ENCODE assay signal across 13 cellular contexts in genomic region chr10:79391231-79392019, GRCh38. TPM values are rescaled to one million over a fixed set of nuclear protein-coding genes. Genes with fewer than 3 reads are reported as not detected.
A peak's percentile ranks its signal among the peaks of the same experiment; 100 is the strongest.
DNase-seq lines count a peak whose midpoint lies in the region; ATAC-seq, FAIRE-seq and TF ChIP-seq lines count a peak whose summit lies in the region.
"Had no signal": no experiment of that assay in that cellular context is flagged by ENCODE, and none has a peak within 500 bp of the region (broad histone marks: within the 10 kb centered on the region; RNA-seq: fewer than 3 reads in every experiment).

No MANE protein-coding gene starts in this region.

- H3K14ac ChIP-seq in neuronal stem cell (ENCODE audit: low read length) = no peak overlapping the region

- H3K27me3 ChIP-seq in esophagus squamous epithelium (no peaks in the 10 kb centered on the region), neuronal stem cell (ENCODE audit: control insufficient read depth in 3 of 3, insufficient read depth in 3 of 3, low read depth in 1 of 3, low read length in 3 of 3) (no peaks in the 10 kb centered on the region)

- H3K36me3 ChIP-seq in esophagus squamous epithelium (peaks cover 0 to 24% (median 0%) of the 10 kb centered on the region in 3 donors), neuronal stem cell (replicated peaks in 1 of 2; ENCODE audit: control insufficient read depth in 2 of 2, insufficient read depth in 2 of 2, low read length in 2 of 2) (no peaks in the 10 kb centered on the region)

- CTCF ChIA-PET in activated naive CD4-positive, alpha-beta T cell treated with anti-CD3 and anti-CD28 coated beads, Interleukin-2, amount 10 ng/mL, durations not matched to agents 7 days and 5 days (lab: Charles Lee) = interaction anchor here (0.6 to 4.7 kb wide), 5 partner anchors 18 to 77 kb away, joined by 3 to 32 read pairs (median 3); no protein-coding TSS in a partner anchor
- CTCF ChIA-PET in activated naive CD4-positive, alpha-beta T cell treated with anti-CD3 and anti-CD28 coated beads for 36 hours (lab: Charles Lee) = interaction anchor here (0.6 to 1.2 kb wide), 3 partner anchors 8 to 77 kb away, joined by 3 to 4 read pairs (median 3); no protein-coding TSS in a partner anchor

- no peaks in the 10 kb centered on the region for H3K9me3 ChIP-seq in esophagus squamous epithelium
- no peaks in the 10 kb centered on the region for H3K9me3 ChIP-seq in neuronal stem cell (replicated peaks in 1 of 2; ENCODE audit: control insufficient read depth in 2 of 2, insufficient read depth in 1 of 2, low read depth in 1 of 2, low read length in 2 of 2)

- no peaks in the 10 kb centered on the region for H3K9me3 Mint-ChIP-seq in activated naive CD4-positive, alpha-beta T cell treated with anti-CD3 and anti-CD28 coated beads, Interleukin-2, amount 10 ng/mL, durations not matched to agents 7 days and 5 days
- no peaks in the 10 kb centered on the region for H3K9me3 Mint-ChIP-seq in activated naive CD4-positive, alpha-beta T cell treated with anti-CD3 and anti-CD28 coated beads for 36 hours
- H3K9me3 Mint-ChIP-seq in natural killer cell treated with Interleukin-12 subunit alpha and Interleukin-12 subunit beta and Interleukin-15 and Interleukin-18, amount 100 ng/mL, for 72 hours = no peaks in the 10 kb centered on the region
- H3K9me3 Mint-ChIP-seq: activated naive CD4-positive, alpha-beta T cell treated with anti-CD3 and anti-CD28 coated beads, Interleukin-2, amount 50 U/mL, for 72 hours had no signal

- H2AK5ac ChIP-seq in neuronal stem cell (ENCODE audit: low read depth, low read length) = peak overlapping the region; percentile 70

- H3K9ac ChIP-seq in neuronal stem cell (ENCODE audit: low read depth, low read length, poor library complexity) = peak overlapping the region; percentile 66

- H3K4me1 ChIP-seq in esophagus squamous epithelium (peaks cover 3 to 46% (median 9%) of the 10 kb centered on the region in 3 donors), neuronal stem cell (ENCODE audit: control insufficient read depth in 2 of 2, insufficient read depth in 1 of 2, low read depth in 1 of 2, low read length in 2 of 2) (no peaks in the 10 kb centered on the region)

- H3K18ac ChIP-seq in neuronal stem cell (ENCODE audit: low read length) = peak overlapping the region; percentile 52

- no peak overlapping the region for H2BK12ac ChIP-seq in neuronal stem cell (ENCODE audit: low read length)

- H3K4me2 ChIP-seq in neuronal stem cell (ENCODE audit: insufficient read depth, low read length, poor library complexity, severe bottlenecking) = no peak overlapping the region

- H3K4me3 Mint-ChIP-seq in activated naive CD4-positive, alpha-beta T cell treated with anti-CD3 and anti-CD28 coated beads, Interleukin-2, amount 10 ng/mL, durations not matched to agents 7 days and 5 days = no peak overlapping the region
- H3K4me3 Mint-ChIP-seq in activated naive CD4-positive, alpha-beta T cell treated with anti-CD3 and anti-CD28 coated beads for 36 hours = no peak overlapping the region
- no peak overlapping the region for H3K4me3 Mint-ChIP-seq in natural killer cell treated with Interleukin-12 subunit alpha and Interleukin-12 subunit beta and Interleukin-15 and Interleukin-18, amount 100 ng/mL, for 72 hours

- no peaks in the 10 kb centered on the region for H3K36me3 Mint-ChIP-seq in activated naive CD4-positive, alpha-beta T cell treated with anti-CD3 and anti-CD28 coated beads, Interleukin-2, amount 10 ng/mL, durations not matched to agents 7 days and 5 days
- H3K36me3 Mint-ChIP-seq in activated naive CD4-positive, alpha-beta T cell treated with anti-CD3 and anti-CD28 coated beads for 36 hours (ENCODE audit: low read depth) = no peaks in the 10 kb centered on the region
- no peaks in the 10 kb centered on the region for H3K36me3 Mint-ChIP-seq in natural killer cell treated with Interleukin-12 subunit alpha and Interleukin-12 subunit beta and Interleukin-15 and Interleukin-18, amount 100 ng/mL, for 72 hours
- H3K36me3 Mint-ChIP-seq: activated naive CD4-positive, alpha-beta T cell treated with anti-CD3 and anti-CD28 coated beads, Interleukin-2, amount 50 U/mL, for 72 hours had no signal

- peak overlapping the region in 3 of 4 donors; percentile 18 to 74 (median 62) for H3K27ac ChIP-seq in esophagus squamous epithelium
- no peak overlapping the region for H3K27ac ChIP-seq in neuronal stem cell (replicated peaks; ENCODE audit: low read length)

- no peaks in the 10 kb centered on the region for H3K79me1 ChIP-seq in neuronal stem cell (ENCODE audit: low read depth, low read length)

- no peak overlapping the region for H4K91ac ChIP-seq in neuronal stem cell (ENCODE audit: low read depth, low read length, poor library complexity)

- H2BK120ac ChIP-seq in neuronal stem cell (ENCODE audit: low read depth, low read length) = peak overlapping the region; percentile 75

- no peak overlapping the region for H3K4ac ChIP-seq in neuronal stem cell (ENCODE audit: low read length)

- no peak overlapping the region for H2BK15ac ChIP-seq in neuronal stem cell (ENCODE audit: low read length)

- DNase-seq in activated naive CD4-positive, alpha-beta T cell treated with anti-CD3 and anti-CD28 coated beads, Interleukin-2, amount 10 ng/mL, durations not matched to agents 7 days and 5 days = peak; percentile 19
- no peak for DNase-seq in activated naive CD4-positive, alpha-beta T cell treated with anti-CD3 and anti-CD28 coated beads for 36 hours
- DNase-seq in esophagus squamous epithelium (lab: John Stamatoyannopoulos, UW) = no peak
- DNase-seq in neuronal stem cell (ENCODE audit: low spot score) = no peak
- DNase-seq in urothelium cell line (ENCODE audit: low spot score) = no peak
- no peak for DNase-seq in natural killer cell treated with Interleukin-12 subunit alpha and Interleukin-12 subunit beta and Interleukin-15 and Interleukin-18, amount 100 ng/mL, for 72 hours (ENCODE audit: low spot score)
- DNase-seq in Ammon's horn (ENCODE audit: low spot score) = no peak
- DNase-seq: GOT3, Karpas-422, NCI-H345, RPMI8226 had no signal

- no peak for TF ChIP-seq POLR2A in esophagus squamous epithelium (IDR thresholded peaks at IDR 0.05)

- no peaks in the 10 kb centered on the region for H3K4me1 Mint-ChIP-seq in activated naive CD4-positive, alpha-beta T cell treated with anti-CD3 and anti-CD28 coated beads, Interleukin-2, amount 10 ng/mL, durations not matched to agents 7 days and 5 days
- H3K4me1 Mint-ChIP-seq in activated naive CD4-positive, alpha-beta T cell treated with anti-CD3 and anti-CD28 coated beads for 36 hours (ENCODE audit: low read depth) = peaks cover 3% of the 10 kb centered on the region
- peaks cover 0 to 2% of the 10 kb centered on the region in 2 donors for H3K4me1 Mint-ChIP-seq in natural killer cell treated with Interleukin-12 subunit alpha and Interleukin-12 subunit beta and Interleukin-15 and Interleukin-18, amount 100 ng/mL, for 72 hours (ENCODE audit: low read depth in 2 of 2)

- ATAC-seq in natural killer cell treated with Interleukin-12 subunit alpha and Interleukin-12 subunit beta and Interleukin-15 and Interleukin-18, amount 100 ng/mL, for 72 hours = no peak
- no peak for ATAC-seq in HG03354 (IDR thresholded peaks at IDR 0.05; ENCODE audit: poor library complexity, severe bottlenecking, unreplicated experiment)
- ATAC-seq: activated naive CD4-positive, alpha-beta T cell treated with anti-CD3 and anti-CD28 coated beads, Interleukin-2, amount 50 U/mL, for 72 hours had no signal

- intact Hi-C loops in activated naive CD4-positive, alpha-beta T cell treated with anti-CD3 and anti-CD28 coated beads for 36 hours (cut with micrococcal nuclease) = no loop called here
- intact Hi-C loops in esophagus squamous epithelium (cut with DNase I) = no loop called here

- H3K4me3 ChIP-seq in esophagus squamous epithelium (no peak overlapping the region), neuronal stem cell (ENCODE audit: low read length in 2 of 2) (no peak overlapping the region)

- peaks cover 17% of the 10 kb centered on the region for H3K27me3 Mint-ChIP-seq in activated naive CD4-positive, alpha-beta T cell treated with anti-CD3 and anti-CD28 coated beads, Interleukin-2, amount 10 ng/mL, durations not matched to agents 7 days and 5 days
- H3K27me3 Mint-ChIP-seq in activated naive CD4-positive, alpha-beta T cell treated with anti-CD3 and anti-CD28 coated beads for 36 hours (ENCODE audit: low read depth) = no peaks in the 10 kb centered on the region
- no peaks in the 10 kb centered on the region for H3K27me3 Mint-ChIP-seq in natural killer cell treated with Interleukin-12 subunit alpha and Interleukin-12 subunit beta and Interleukin-15 and Interleukin-18, amount 100 ng/mL, for 72 hours

- H4K8ac ChIP-seq in neuronal stem cell (ENCODE audit: low read depth, low read length) = peak overlapping the region; percentile 45

- peak overlapping the region; percentile 62 for H3K23ac ChIP-seq in neuronal stem cell (ENCODE audit: low read depth, low read length, poor library complexity)

- no peak overlapping the region for H2AFZ ChIP-seq in neuronal stem cell (ENCODE audit: low read length)

- WGBS in esophagus squamous epithelium, 2 donors = 71 to 78% methylated on average over 12 of the region's 12 CpGs
- no CpG with 5 or more reads among the region's 12 CpGs for WGBS in neuronal stem cell (ENCODE audit: extremely low coverage in 2 of 2, insufficient read length in 2 of 2, insufficient replicate concordance in 1 of 2), 2 donors

- peak overlapping the region; percentile 29 for H2BK5ac ChIP-seq in neuronal stem cell (ENCODE audit: low read length)

- no peak overlapping the region for H3K27ac Mint-ChIP-seq in activated naive CD4-positive, alpha-beta T cell treated with anti-CD3 and anti-CD28 coated beads, Interleukin-2, amount 10 ng/mL, durations not matched to agents 7 days and 5 days
- no peak overlapping the region for H3K27ac Mint-ChIP-seq in activated naive CD4-positive, alpha-beta T cell treated with anti-CD3 and anti-CD28 coated beads for 36 hours
- no peak overlapping the region for H3K27ac Mint-ChIP-seq in natural killer cell treated with Interleukin-12 subunit alpha and Interleukin-12 subunit beta and Interleukin-15 and Interleukin-18, amount 100 ng/mL, for 72 hours
- H3K27ac Mint-ChIP-seq: activated naive CD4-positive, alpha-beta T cell treated with anti-CD3 and anti-CD28 coated beads, Interleukin-2, amount 50 U/mL, for 72 hours had no signal

- no peak for TF ChIP-seq CTCF in esophagus squamous epithelium (IDR thresholded peaks at IDR 0.05)

- peak; percentile 48 for FAIRE-seq in urothelium cell line (lab: Jason Lieb, UNC)

RNA-seq across cellular contexts. Expression of gene PPIF, which starts 44.2 kb away (rescaled TPM):
- 10 to 100 TPM; 94.1 to 95.6 TPM for total RNA-seq in activated naive CD4-positive, alpha-beta T cell treated with anti-CD3 and anti-CD28 coated beads for 36 hours
- total RNA-seq in esophagus squamous epithelium = 100 to 1,000 TPM in 1 of 4 donors, 10 to 100 TPM in 3; 40.2 to 141 (median 56.6) TPM
- polyA plus RNA-seq in neuronal stem cell (2013, experiment 1 of 2) = 42.1 TPM
- 42.3 TPM for polyA plus RNA-seq in neuronal stem cell (2013, experiment 2 of 2)
- total RNA-seq in natural killer cell treated with Interleukin-12 subunit alpha and Interleukin-12 subunit beta and Interleukin-15 and Interleukin-18, amount 100 ng/mL, for 72 hours = 100 to 1,000 TPM; 266 to 391 TPM

RNA-seq across cellular contexts. Expression of gene ZCCHC24, which starts 54.0 kb away (rescaled TPM):
- total RNA-seq in activated naive CD4-positive, alpha-beta T cell treated with anti-CD3 and anti-CD28 coated beads for 36 hours = under 1 TPM; 0.52 to 0.69 TPM
- total RNA-seq in esophagus squamous epithelium = 10 to 100 TPM in 1 of 4 donors, 1 to 10 TPM in 3; 2.2 to 26.1 (median 6.4) TPM
- 10.6 TPM for polyA plus RNA-seq in neuronal stem cell (2013, experiment 1 of 2)
- 10.3 TPM for polyA plus RNA-seq in neuronal stem cell (2013, experiment 2 of 2)
- 1 to 10 TPM in 1 of 2 donors, under 1 TPM in 1; 0.73 to 1.3 TPM for total RNA-seq in natural killer cell treated with Interleukin-12 subunit alpha and Interleukin-12 subunit beta and Interleukin-15 and Interleukin-18, amount 100 ng/mL, for 72 hours
